1 cellular context compared by ENCODE assay signal in genomic region chr16:5041604-5042133, GRCh38.
A peak's percentile ranks its signal among the peaks of the same experiment; 100 is the strongest.
TF ChIP-seq lines count a peak whose summit lies in the region.

No MANE protein-coding gene starts in this region.

TF ChIP-seq in HCT116, 20 proteins besides CTCF, POLR2A, EP300 and RAD21:
- peak; percentile 19 for TF ChIP-seq MAX (IDR thresholded peaks at IDR 0.05)
- TF ChIP-seq SRF (IDR thresholded peaks at IDR 0.05; ENCODE audit: low read depth) = no peak
- no peak for TF ChIP-seq CEBPB (IDR thresholded peaks at IDR 0.05; ENCODE audit: low read depth)
- TF ChIP-seq SP1 (IDR thresholded peaks at IDR 0.05; ENCODE audit: low read depth) = peak; percentile 43; the same call in 1 of the 2 replicates
- peak; percentile 65; the same call in 1 of the 2 replicates for TF ChIP-seq JUND (IDR thresholded peaks at IDR 0.05)
- TF ChIP-seq TCF7L2 (IDR thresholded peaks at IDR 0.05; ENCODE audit: borderline replicate concordance, extremely low read depth, insufficient read depth, insufficient read length) = no peak
- peak; percentile 32; the same call in 1 of the 2 replicates for TF ChIP-seq EGR1 (IDR thresholded peaks at IDR 0.05; ENCODE audit: low read depth)
- TF ChIP-seq CBX3 (IDR thresholded peaks at IDR 0.05; ENCODE audit: low read depth) = peak; percentile 30; the same call in 1 of the 2 replicates
- TF ChIP-seq FOSL1 (IDR thresholded peaks at IDR 0.05; ENCODE audit: low read depth) = peak; percentile 53; the same call in 1 of the 2 replicates
